In genomic region chr4:103412646-103413045, GRCh38 we compare ENCODE assay signal across 5 cellular contexts.
DNase-seq lines count a peak whose midpoint lies in the region; ATAC-seq, FAIRE-seq and TF ChIP-seq lines count a peak whose summit lies in the region.
"Not testable (repeated sequence)": the region's sequence is repeated elsewhere in the genome, so short reads cannot be mapped to it uniquely, and the experiment has no call there.

No MANE protein-coding gene starts in this region.

- not testable (repeated sequence) for BruUV-seq in MCF 10A (replicated peaks; lab: Mats Ljungman, UMichigan)

- H3K27me3 ChIP-seq in RWPE2 (ENCODE audit: insufficient read depth, poor library complexity, severe bottlenecking); bronchial epithelial cell (ENCODE audit: control insufficient read depth, insufficient read depth, low read length); keratinocyte (ENCODE audit: control insufficient read depth, extremely low read depth, insufficient read depth, low read length): not testable (repeated sequence)

- H3K9me1 ChIP-seq in keratinocyte (ENCODE audit: control insufficient read depth, extremely low read depth, insufficient read depth, low read length) = not testable (repeated sequence)

- not testable (repeated sequence) for H3K27me3 Mint-ChIP-seq in MCF 10A (ENCODE audit: insufficient read depth, unreplicated experiment)

- H3K36me3 ChIP-seq in RWPE2 (ENCODE audit: low read depth); bronchial epithelial cell (ENCODE audit: control insufficient read depth, insufficient read depth, low read length); keratinocyte (ENCODE audit: control insufficient read depth in 2 of 2, extremely low read depth in 1 of 2, insufficient read depth in 2 of 2, low read length in 2 of 2): not testable (repeated sequence)

- H3K4me3 Mint-ChIP-seq in MCF 10A (ENCODE audit: unreplicated experiment) = not testable (repeated sequence)

- intact Hi-C loops in MCF 10A (cut with micrococcal nuclease) = not testable (repeated sequence)

- H3K4me1 ChIP-seq in RWPE2 (ENCODE audit: insufficient read depth, poor library complexity, severe bottlenecking); keratinocyte (ENCODE audit: control insufficient read depth, extremely low read depth, insufficient read depth, low read length): not testable (repeated sequence)

- H3K9me3 ChIP-seq in RWPE2 (ENCODE audit: severe bottlenecking); keratinocyte (ENCODE audit: control insufficient read depth, low read depth, low read length): not testable (repeated sequence)

- not testable (repeated sequence) for H3K4me1 Mint-ChIP-seq in MCF 10A (ENCODE audit: insufficient read depth, unreplicated experiment)

- H3K27ac ChIP-seq in RWPE2 (ENCODE audit: poor library complexity, severe bottlenecking) (peak overlapping the region; percentile 33), epithelial cell of prostate (peak overlapping the region; percentile 74)
- not testable (repeated sequence) for H3K27ac ChIP-seq in keratinocyte (ENCODE audit: control insufficient read depth, insufficient read depth, low read length)

- CTCF ChIA-PET in MCF 10A (lab: Yijun Ruan, JAX) = interaction anchor here (0.6 kb wide), 1 partner anchor 501 kb away, joined by 5 read pairs; no protein-coding TSS in a partner anchor

- not testable (repeated sequence) for H3K9me3 Mint-ChIP-seq in MCF 10A (ENCODE audit: unreplicated experiment)

- peak overlapping the region; percentile 3 for H3K27ac Mint-ChIP-seq in MCF 10A (ENCODE audit: low read depth, unreplicated experiment)

- H3K79me2 ChIP-seq in keratinocyte (ENCODE audit: control insufficient read depth, insufficient read depth, low read length) = not testable (repeated sequence)

- not testable (repeated sequence) for H4K20me1 ChIP-seq in keratinocyte (ENCODE audit: control insufficient read depth, extremely low read depth, insufficient read depth, low read length)

- POLR2A ChIA-PET in MCF 10A (lab: Yijun Ruan, JAX) = interaction anchor here (1.2 kb wide), 1 partner anchor 8 kb away, joined by 3 read pairs; no protein-coding TSS in a partner anchor

- ATAC-seq in RWPE2 (ENCODE audit: low read depth) = not testable (repeated sequence)

- not testable (repeated sequence) for H3K9ac ChIP-seq in keratinocyte (ENCODE audit: control insufficient read depth, extremely low read depth, insufficient read depth, low read length)

- not testable (repeated sequence) for TF ChIP-seq CTCF in RWPE2 (IDR thresholded peaks at IDR 0.05; ENCODE audit: poor library complexity, severe bottlenecking); MCF 10A (IDR thresholded peaks at IDR 0.05; ENCODE audit: unreplicated experiment); bronchial epithelial cell (IDR thresholded peaks at IDR 0.05; ENCODE audit: insufficient read depth, low read length, severe bottlenecking); keratinocyte (optimal IDR thresholded peaks at IDR 0.05 in 1 of 3, IDR thresholded peaks at IDR 0.05 in 1 of 3, conservative IDR thresholded peaks at IDR 0.05 in 1 of 3; ENCODE audit: extremely low read depth in 1 of 3, insufficient read depth in 2 of 3, low read length in 3 of 3)

- H2AFZ ChIP-seq in keratinocyte (ENCODE audit: control insufficient read depth, low read length) = peak overlapping the region; percentile 37

- not testable (repeated sequence) for H3K4me3 ChIP-seq in RWPE2 (ENCODE audit: severe bottlenecking); bronchial epithelial cell (ENCODE audit: low read depth, low read length); keratinocyte (ENCODE audit: control insufficient read depth in 2 of 3, extremely low read depth in 1 of 3, insufficient read depth in 2 of 3, low read depth in 1 of 3, low read length in 3 of 3)

- not testable (repeated sequence) for H3K4me2 ChIP-seq in keratinocyte (ENCODE audit: control insufficient read depth, extremely low read depth, insufficient read depth, low read depth, low read length)

- DNase-seq in RWPE2 (ENCODE audit: low spot score); MCF 10A (ENCODE audit: unreplicated experiment); epithelial cell of prostate (ENCODE audit: low read depth, low spot score); keratinocyte (ENCODE audit: low read depth, low spot score): not testable (repeated sequence)
- peak; percentile 75 for DNase-seq in bronchial epithelial cell (ENCODE audit: low read depth)

- not testable (repeated sequence) for FAIRE-seq in bronchial epithelial cell (lab: Jason Lieb, UNC)
- peak; percentile 75 for FAIRE-seq in keratinocyte (lab: Jason Lieb, UNC)

- not testable (repeated sequence) for H3K36me3 Mint-ChIP-seq in MCF 10A (ENCODE audit: insufficient read depth, unreplicated experiment)

- dilution Hi-C loops in keratinocyte (cut with MboI; ENCODE audit: extremely low pct_ligation_motif_present, low sequenced_read_pairs) = not testable (repeated sequence)
